In genomic region chr6:42911171-42912021, GRCh38 we compare ENCODE assay signal across 1 cellular context.
TF ChIP-seq lines count a peak whose summit lies in the region.

No MANE protein-coding gene starts in this region.

TF ChIP-seq in HepG2, 621 proteins besides CTCF, POLR2A, EP300 and RAD21 (continued from another document and continues in another):
- TF ChIP-seq MTERF4 (CRISPR knock-in tag; IDR thresholded peaks at IDR 0.05), result no peak
- TF ChIP-seq GLI4 (CRISPR knock-in tag; IDR thresholded peaks at IDR 0.05; ENCODE audit: borderline replicate concordance), result 0 out of 2 replicates have a peak, but pooled peaks have one; percentile 40
- 0 out of 2 replicates have a peak, but pooled peaks have one; percentile 35 for TF ChIP-seq SALL1 (CRISPR knock-in tag; IDR thresholded peaks at IDR 0.05)
- no peak for TF ChIP-seq ZNF329 (CRISPR knock-in tag; IDR thresholded peaks at IDR 0.05; ENCODE audit: low read depth)
- peak; percentile 74 for TF ChIP-seq ZBTB38 (CRISPR knock-in tag; IDR thresholded peaks at IDR 0.05)
- peak; percentile 45; the same call in 1 of the 2 replicates for TF ChIP-seq THAP9 (CRISPR knock-in tag; IDR thresholded peaks at IDR 0.05; ENCODE audit: borderline replicate concordance)
- no peak for TF ChIP-seq SSRP1 (CRISPR knock-in tag; IDR thresholded peaks at IDR 0.05)
- TF ChIP-seq ZNF580 (CRISPR knock-in tag; IDR thresholded peaks at IDR 0.05; ENCODE audit: borderline replicate concordance, low read depth), result 0 out of 2 replicates have a peak, but pooled peaks have one; percentile 20
- TF ChIP-seq PAXIP1 (CRISPR knock-in tag; conservative IDR thresholded peaks at IDR 0.05), result no peak
- TF ChIP-seq MAFG (CRISPR knock-in tag; IDR thresholded peaks at IDR 0.05), result no peak
- peak; percentile 44; the same call in 1 of the 2 replicates for TF ChIP-seq MED1 (CRISPR knock-in tag; IDR thresholded peaks at IDR 0.05)
- TF ChIP-seq KDM5B (CRISPR knock-in tag; IDR thresholded peaks at IDR 0.05; ENCODE audit: borderline replicate concordance), result peak; percentile 15; the same call in 1 of the 2 replicates
- TF ChIP-seq STAG1 (CRISPR knock-in tag; IDR thresholded peaks at IDR 0.05), result 0 out of 2 replicates have a peak, but pooled peaks have one; percentile 9
- TF ChIP-seq SP1 (IDR thresholded peaks at IDR 0.05), result no peak
- no peak for TF ChIP-seq SP1 (CRISPR knock-in tag; IDR thresholded peaks at IDR 0.05)
- TF ChIP-seq FOXC1 (CRISPR knock-in tag; IDR thresholded peaks at IDR 0.05; ENCODE audit: borderline replicate concordance), result peak; percentile 58
- TF ChIP-seq ZNF280D (CRISPR knock-in tag; IDR thresholded peaks at IDR 0.05), result 0 out of 2 replicates have a peak, but pooled peaks have one; percentile 60
- TF ChIP-seq ZNF260 (CRISPR knock-in tag; IDR thresholded peaks at IDR 0.05; ENCODE audit: borderline replicate concordance, low read depth), result no peak
- TF ChIP-seq RFXAP (CRISPR knock-in tag; IDR thresholded peaks at IDR 0.05; ENCODE audit: borderline replicate concordance), result 0 out of 2 replicates have a peak, but pooled peaks have one; percentile 17
- TF ChIP-seq YEATS4 (CRISPR knock-in tag; IDR thresholded peaks at IDR 0.05; ENCODE audit: borderline replicate concordance), result 0 out of 2 replicates have a peak, but pooled peaks have one; percentile 38
- TF ChIP-seq PHF21A (CRISPR knock-in tag; IDR thresholded peaks at IDR 0.05), result 0 out of 2 replicates have a peak, but pooled peaks have one; percentile 23
- peak; percentile 34; the same call in 1 of the 2 replicates for TF ChIP-seq ZBTB7A (CRISPR knock-in tag; IDR thresholded peaks at IDR 0.05)
- TF ChIP-seq ZNF292 (CRISPR knock-in tag; IDR thresholded peaks at IDR 0.05; ENCODE audit: borderline replicate concordance, low read depth), result peak; percentile 43; the same call in 1 of the 2 replicates
- no peak for TF ChIP-seq CREM (IDR thresholded peaks at IDR 0.05)
- no peak for TF ChIP-seq CREM (CRISPR knock-in tag; IDR thresholded peaks at IDR 0.05)
- no peak for TF ChIP-seq ZFP36L2 (CRISPR knock-in tag; IDR thresholded peaks at IDR 0.05)
- TF ChIP-seq HNF1A (IDR thresholded peaks at IDR 0.05; ENCODE audit: low read depth), result no peak
- TF ChIP-seq HNF1A (CRISPR knock-in tag; IDR thresholded peaks at IDR 0.05; ENCODE audit: borderline replicate concordance), result no peak
- TF ChIP-seq ZNF788 (CRISPR knock-in tag; IDR thresholded peaks at IDR 0.05; ENCODE audit: borderline replicate concordance), result no peak
- TF ChIP-seq CENPBD1 (CRISPR knock-in tag; IDR thresholded peaks at IDR 0.05; ENCODE audit: borderline replicate concordance, low read depth), result no peak
- TF ChIP-seq MATR3 (CRISPR knock-in tag; IDR thresholded peaks at IDR 0.05), result no peak
- TF ChIP-seq SRSF4 (IDR thresholded peaks at IDR 0.05; ENCODE audit: low read depth, low read length, poor library complexity, severe bottlenecking), result no peak
- TF ChIP-seq KDM5A (IDR thresholded peaks at IDR 0.05; ENCODE audit: borderline replicate concordance, low read length), result no peak
- 0 out of 2 replicates have a peak, but pooled peaks have one; percentile 12 for TF ChIP-seq ZNF263 (CRISPR knock-in tag; IDR thresholded peaks at IDR 0.05)
- peak; percentile 94 for TF ChIP-seq ZNF777 (CRISPR knock-in tag; IDR thresholded peaks at IDR 0.05)
- TF ChIP-seq ZNF33B (CRISPR knock-in tag; IDR thresholded peaks at IDR 0.05), result no peak
- peak; percentile 62; the same call in 1 of the 2 replicates for TF ChIP-seq UBTF (CRISPR knock-in tag; IDR thresholded peaks at IDR 0.05)
- 0 out of 2 replicates have a peak, but pooled peaks have one; percentile 22 for TF ChIP-seq PITX1 (CRISPR knock-in tag; IDR thresholded peaks at IDR 0.05)
- no peak for TF ChIP-seq BRF2 (CRISPR knock-in tag; IDR thresholded peaks at IDR 0.05)
- peak; percentile 46; the same call in 1 of the 2 replicates for TF ChIP-seq ARNT2 (CRISPR knock-in tag; IDR thresholded peaks at IDR 0.05; ENCODE audit: low read depth)
- TF ChIP-seq MYC (CRISPR knock-in tag; IDR thresholded peaks at IDR 0.05; ENCODE audit: borderline replicate concordance), result peak; percentile 26
- TF ChIP-seq NFIC (IDR thresholded peaks at IDR 0.05; ENCODE audit: low read length), result no peak
- no peak for TF ChIP-seq CBX2 (IDR thresholded peaks at IDR 0.05; ENCODE audit: low read depth, low read length)
- no peak for TF ChIP-seq CBX2 (CRISPR knock-in tag; IDR thresholded peaks at IDR 0.05; ENCODE audit: low read depth)
